6 cellular contexts compared by ENCODE assay signal in genomic region chr17:65819810-65820209, GRCh38.
"Had no signal": no experiment of that assay in that cellular context is flagged by ENCODE, and none has a peak within 500 bp of the region (broad histone marks: within the 10 kb centered on the region; RNA-seq: fewer than 3 reads in every experiment).

No MANE protein-coding gene starts in this region.

- H3K27ac ChIP-seq: HL-60 had no signal

- DNase-seq: H9, HCEC 1CT, HFFc6, KBM-7 had no signal

- H3K4me3 ChIP-seq: GM23338 had no signal
